ENCODE assay signal across 12 cellular contexts in the genomic region with DNA sequence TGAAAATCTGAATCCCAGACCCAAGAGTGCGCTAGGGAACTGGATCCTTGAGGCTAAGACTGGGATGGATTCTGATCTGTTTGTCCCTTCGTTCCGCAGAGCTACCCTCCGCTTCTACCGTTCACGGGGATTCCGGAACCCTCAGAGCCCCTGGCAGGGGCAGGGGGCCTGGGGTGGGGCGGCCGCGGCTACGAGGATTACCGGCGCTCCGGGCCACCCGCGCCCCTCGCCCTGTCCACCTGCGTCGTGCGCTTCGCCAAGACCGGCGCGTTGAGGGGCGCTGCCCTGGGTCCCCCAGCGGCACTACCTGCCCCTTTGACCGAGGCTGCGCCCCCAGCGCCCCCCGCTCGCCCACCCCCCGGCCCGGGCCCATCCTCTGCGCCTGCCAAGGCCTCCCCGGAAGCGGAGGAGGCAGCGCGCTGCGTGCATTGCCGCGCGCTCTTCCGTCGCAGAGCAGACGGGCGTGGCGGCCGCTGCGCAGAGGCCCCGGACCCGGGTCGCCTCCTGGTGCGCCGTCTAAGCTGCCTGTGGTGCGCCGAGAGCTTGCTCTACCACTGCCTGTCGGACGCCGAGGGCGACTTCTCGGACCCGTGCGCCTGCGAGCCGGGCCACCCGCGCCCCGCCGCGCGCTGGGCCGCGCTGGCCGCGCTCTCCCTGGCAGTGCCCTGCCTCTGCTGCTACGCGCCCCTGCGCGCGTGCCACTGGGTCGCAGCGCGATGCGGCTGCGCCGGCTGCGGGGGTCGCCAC. TPM values are rescaled to one million over a fixed set of nuclear protein-coding genes. Genes with fewer than 3 reads are reported as not detected.
DNase-seq lines count a peak whose midpoint lies in the region; ATAC-seq and TF ChIP-seq lines count a peak whose summit lies in the region.
"Had no signal": no experiment of that assay in that cellular context is flagged by ENCODE, and none has a peak within 500 bp of the region (broad histone marks: within the 10 kb centered on the region; RNA-seq: fewer than 3 reads in every experiment).

No MANE protein-coding gene starts in this region.

- intact Hi-C loops in left ventricle myocardium inferior (cut with micrococcal nuclease) (no loop called here), heart right ventricle (cut with DNase I) (loop anchor here in 1 of 10 donors (10.0 kb wide), 1 partner anchor 529 kb away; no protein-coding TSS in a partner anchor)

- peaks cover 27 to 73% (median 52%) of the 10 kb centered on the region in 3 donors for H3K27me3 Mint-ChIP-seq in naive B cell

- peaks cover 8 to 23% (median 16%) of the 10 kb centered on the region in 3 donors for H3K4me1 Mint-ChIP-seq in naive B cell

- TF ChIP-seq CTCF in left ventricle myocardium inferior (IDR thresholded peaks at IDR 0.05; ENCODE audit: borderline replicate concordance) (no peak), heart right ventricle (IDR thresholded peaks at IDR 0.05) (no peak)

- ATAC-seq in heart right ventricle, result no peak
- peak; percentile 72 to 75 for ATAC-seq in naive B cell (ENCODE audit: low read depth in 2 of 2)
- ATAC-seq in GM18511 (IDR thresholded peaks at IDR 0.05; ENCODE audit: unreplicated experiment), result no peak
- ATAC-seq in HG03342 (IDR thresholded peaks at IDR 0.05; ENCODE audit: unreplicated experiment), result no peak
- ATAC-seq: gastroesophageal sphincter had no signal

- peak overlapping the region; percentile 17 for H3K4me3 ChIP-seq in left ventricle myocardium inferior
- peak overlapping the region in 1 of 10 donors; percentile 40 for H3K4me3 ChIP-seq in heart right ventricle

- no peaks in the 10 kb centered on the region for H3K36me3 ChIP-seq in left ventricle myocardium inferior
- H3K36me3 ChIP-seq in heart right ventricle, result no peaks in the 10 kb centered on the region
- H3K36me3 ChIP-seq: gastroesophageal sphincter had no signal

- peaks cover 72% of the 10 kb centered on the region for H3K27me3 ChIP-seq in left ventricle myocardium inferior (ENCODE audit: low read depth)
- H3K27me3 ChIP-seq in heart right ventricle, result peaks cover 8 to 91% (median 69%) of the 10 kb centered on the region in 7 donors

- H3K4me1 ChIP-seq in left ventricle myocardium inferior, result peaks cover 4% of the 10 kb centered on the region
- H3K4me1 ChIP-seq in heart right ventricle, result peaks cover 0 to 18% (median 0%) of the 10 kb centered on the region in 9 donors

- H3K27ac ChIP-seq in left ventricle myocardium inferior (replicated peaks), result no peak overlapping the region
- H3K27ac ChIP-seq in heart right ventricle, result peak overlapping the region in 1 of 10 donors; percentile 40
- H3K27ac ChIP-seq: gastroesophageal sphincter had no signal

- H3K36me3 Mint-ChIP-seq in naive B cell, result no peaks in the 10 kb centered on the region

- no peak for DNase-seq in left ventricle myocardium inferior
- no peak for DNase-seq in heart right ventricle
- peak; percentile 60 for DNase-seq in activated naive CD4-positive, alpha-beta T cell treated with anti-CD3 and anti-CD28 coated beads, Interleukin-2, amount 50 U/mL, for 16 hours
- DNase-seq in naive B cell, result no peak
- DNase-seq in HT-29 (ENCODE audit: low spot score), result no peak
- DNase-seq in NCI-H1436 (lab: John Stamatoyannopoulos, UW), result no peak
- DNase-seq: nephron progenitor cell had no signal

- H3K9me3 ChIP-seq in left ventricle myocardium inferior (replicated peaks) (no peaks in the 10 kb centered on the region), heart right ventricle (no peaks in the 10 kb centered on the region)
- H3K9me3 ChIP-seq: gastroesophageal sphincter had no signal

- no peaks in the 10 kb centered on the region for H3K9me3 Mint-ChIP-seq in naive B cell

- WGBS in heart right ventricle, 2 donors, result 4% methylated on average over 87 to 88 of the region's 88 CpGs

- H3K27ac Mint-ChIP-seq in naive B cell, result peak overlapping the region in 2 of 6 donors; percentile 12 to 61
- H3K27ac Mint-ChIP-seq: nephron progenitor cell had no signal

- H3K4me3 Mint-ChIP-seq in naive B cell, result peak overlapping the region; percentile 49 to 85 (median 73)

RNA-seq across cellular contexts. Expression of a gene that starts 7.1 kb away (rescaled TPM):
- total RNA-seq in left ventricle myocardium inferior (0.71 TPM), heart right ventricle (1 to 10 TPM in 2 of 10 donors, under 1 TPM in 8; 0.17 to 1.7 (median 0.58) TPM)
- polyA plus RNA-seq in heart right ventricle (under 1 TPM; 0.44 to 0.51 TPM), naive B cell (ENCODE audit: low read depth in 6 of 6) (not detected)
- total RNA-seq in HT-29 (2014; rRNA removed; shearing (Covaris generic)), result 0.13 and 3.2 TPM in 2 replicates

RNA-seq across cellular contexts. Expression of a gene that starts 7.3 kb away (rescaled TPM):
- total RNA-seq in left ventricle myocardium inferior (11.5 TPM), heart right ventricle (10 to 100 TPM in 9 of 10 donors, 1 to 10 TPM in 1; 9.8 to 16.1 (median 12.2) TPM)
- polyA plus RNA-seq in heart right ventricle (10 to 100 TPM; 13.3 to 14.1 TPM), naive B cell (ENCODE audit: low read depth in 6 of 6) (10 to 100 TPM in 5 of 6 donors, 1 to 10 TPM in 1; 3.6 to 23.8 (median 14.2) TPM)
- total RNA-seq in HT-29 (2014; rRNA removed; shearing (Covaris generic)), result 46.6 and 49.5 TPM in 2 replicates

RNA-seq across cellular contexts. Expression of a gene that starts 7.7 kb away (rescaled TPM):
- total RNA-seq in left ventricle myocardium inferior, result not detected
- total RNA-seq in heart right ventricle, result under 1 TPM in 5 of 10 donors, not detected in 5; 0.13 to 0.57 (median 0.40) TPM
- under 1 TPM in 1 of 2 donors, not detected in 1; 0.22 TPM for polyA plus RNA-seq in heart right ventricle
- not detected for polyA plus RNA-seq in naive B cell (ENCODE audit: low read depth in 6 of 6)
- 0.26 and 0.41 TPM in 2 replicates for total RNA-seq in HT-29 (2014; rRNA removed; shearing (Covaris generic))

RNA-seq across cellular contexts. Expression of a gene that starts 21.2 kb away (rescaled TPM):
- total RNA-seq in left ventricle myocardium inferior (349 TPM), heart right ventricle (100 to 1,000 TPM; 234 to 426 (median 302) TPM)
- polyA plus RNA-seq in heart right ventricle (100 to 1,000 TPM; 113 to 513 TPM), naive B cell (ENCODE audit: low read depth in 6 of 6) (100 to 1,000 TPM; 150 to 193 (median 155) TPM)
- 627 and 640 TPM in 2 replicates for total RNA-seq in HT-29 (2014; rRNA removed; shearing (Covaris generic))

RNA-seq across cellular contexts. Expression of a gene that starts 30.5 kb away (rescaled TPM):
- 1.5 TPM for total RNA-seq in left ventricle myocardium inferior
- 1 to 10 TPM in 5 of 10 donors, under 1 TPM in 5; 0.42 to 3.5 (median 0.99) TPM for total RNA-seq in heart right ventricle
- polyA plus RNA-seq in heart right ventricle, result 1 to 10 TPM in 1 of 2 donors, under 1 TPM in 1; 0.64 to 1.0 TPM
- polyA plus RNA-seq in naive B cell (ENCODE audit: low read depth in 6 of 6), result under 1 TPM in 3 of 6 donors, not detected in 3; 0.27 to 0.60 (median 0.30) TPM
- total RNA-seq in HT-29 (2014; rRNA removed; shearing (Covaris generic)), result not detected in 2 replicates
- total RNA-seq: NCI-H460 had no signal
- polyA plus RNA-seq: AG04450 had no signal

Comparison
In these comparisons a context has a peak if more than half of its experiments do, and no peak if none do; other contexts are left out.
1. ATAC-seq: peak in naive B cell (2 of 2); none in heart right ventricle (0 of 8), GM18511 (single experiment) and HG03342 (single experiment).